33 cellular contexts compared by ENCODE assay signal in the genomic region with DNA sequence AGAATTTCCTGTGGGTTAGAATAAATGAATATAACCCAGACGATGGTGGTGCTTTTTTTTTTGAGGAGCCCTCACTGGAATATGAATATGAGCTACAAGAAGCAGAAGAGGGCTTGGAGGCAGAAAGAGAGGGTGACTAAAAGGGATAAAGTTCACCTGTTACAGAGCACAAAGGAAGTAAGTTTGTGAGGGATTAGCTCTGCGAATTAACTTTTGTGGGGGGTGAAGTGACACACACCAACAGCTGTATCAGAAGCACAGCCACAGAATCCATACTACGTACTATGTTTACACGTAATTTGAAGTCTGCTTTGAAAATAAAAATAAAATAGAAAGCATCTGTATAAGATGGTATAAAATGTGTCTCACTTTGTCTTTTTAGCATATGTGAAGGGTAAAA.
"Had no signal": no experiment of that assay in that cellular context is flagged by ENCODE, and none has a peak within 500 bp of the region (broad histone marks: within the 10 kb centered on the region; RNA-seq: fewer than 3 reads in every experiment).

No MANE protein-coding gene starts in this region.

- H3K27me3 Mint-ChIP-seq: activated CD4-positive, alpha-beta memory T cell treated with anti-CD3 and anti-CD28 coated beads, Interleukin-2, amount 10 ng/mL, durations not matched to agents 7 days and 5 days; activated CD4-positive, alpha-beta T cell treated with anti-CD3 and anti-CD28 coated beads, Interleukin-2, amount 10 ng/mL, durations not matched to agents 7 days and 5 days; activated naive CD4-positive, alpha-beta T cell treated with anti-CD3 and anti-CD28 coated beads, Interleukin-2, amount 10 ng/mL, durations not matched to agents 7 days and 5 days; activated naive CD8-positive, alpha-beta T cell treated with anti-CD3 and anti-CD28 coated beads, Interleukin-2, amount 10 ng/mL, durations not matched to agents 7 days and 5 days; brain; dendritic cell treated with granulocyte-macrophage colony-stimulating factor and Interleukin-4, amounts not matched to agents 40 ng/mL and 50 ng/mL, for 4 days had no signal

- H3K4me1 ChIP-seq: ascending aorta, breast epithelium, esophagus muscularis mucosa, foreskin keratinocyte, gastrocnemius medialis, heart left ventricle had no signal

- H3K4me1 Mint-ChIP-seq: activated CD4-positive, alpha-beta memory T cell treated with anti-CD3 and anti-CD28 coated beads, Interleukin-2, amount 10 ng/mL, durations not matched to agents 7 days and 5 days; activated CD4-positive, alpha-beta T cell treated with anti-CD3 and anti-CD28 coated beads, Interleukin-2, amount 10 ng/mL, durations not matched to agents 7 days and 5 days; activated naive CD4-positive, alpha-beta T cell treated with anti-CD3 and anti-CD28 coated beads, Interleukin-2, amount 10 ng/mL, durations not matched to agents 7 days and 5 days; activated naive CD8-positive, alpha-beta T cell treated with anti-CD3 and anti-CD28 coated beads, Interleukin-2, amount 10 ng/mL, durations not matched to agents 7 days and 5 days had no signal

- H3K27me3 ChIP-seq: ascending aorta, cardiac muscle cell, esophagus muscularis mucosa, foreskin keratinocyte, heart left ventricle had no signal

- H3K4me3 Mint-ChIP-seq: activated CD4-positive, alpha-beta memory T cell treated with anti-CD3 and anti-CD28 coated beads, Interleukin-2, amount 10 ng/mL, durations not matched to agents 7 days and 5 days; activated CD4-positive, alpha-beta T cell treated with anti-CD3 and anti-CD28 coated beads, Interleukin-2, amount 10 ng/mL, durations not matched to agents 7 days and 5 days; activated naive CD4-positive, alpha-beta T cell treated with anti-CD3 and anti-CD28 coated beads, Interleukin-2, amount 10 ng/mL, durations not matched to agents 7 days and 5 days; activated naive CD8-positive, alpha-beta T cell treated with anti-CD3 and anti-CD28 coated beads, Interleukin-2, amount 10 ng/mL, durations not matched to agents 7 days and 5 days; activated T-cell treated with anti-CD3 and anti-CD28 coated beads, Interleukin-2, amount 50 U/mL, for 24 hours; activated T-cell treated with anti-CD3 and anti-CD28 coated beads, Interleukin-2, amount 50 U/mL, for 72 hours; brain; dendritic cell treated with granulocyte-macrophage colony-stimulating factor and Interleukin-4, amounts not matched to agents 40 ng/mL and 50 ng/mL, for 4 days; WTC11 had no signal

- H3K4me3 ChIP-seq: ascending aorta, breast epithelium, cardiac muscle cell, coronary artery, dorsolateral prefrontal cortex, esophagus muscularis mucosa, gastrocnemius medialis, heart left ventricle had no signal

- H3K36me3 ChIP-seq: ascending aorta, breast epithelium, cardiac muscle cell, esophagus muscularis mucosa, gastrocnemius medialis, heart left ventricle had no signal

- H3K27ac ChIP-seq: ascending aorta, breast epithelium, cardiac muscle cell, coronary artery, dorsolateral prefrontal cortex, esophagus muscularis mucosa, foreskin keratinocyte, gastrocnemius medialis, heart left ventricle, VCaP had no signal

- H3K27ac Mint-ChIP-seq: activated CD4-positive, alpha-beta memory T cell treated with anti-CD3 and anti-CD28 coated beads, Interleukin-2, amount 10 ng/mL, durations not matched to agents 7 days and 5 days; activated naive CD4-positive, alpha-beta T cell treated with anti-CD3 and anti-CD28 coated beads, Interleukin-2, amount 10 ng/mL, durations not matched to agents 7 days and 5 days; activated naive CD4-positive, alpha-beta T cell treated with anti-CD3 and anti-CD28 coated beads, Interleukin-2, amount 50 U/mL, for 72 hours; activated naive CD8-positive, alpha-beta T cell treated with anti-CD3 and anti-CD28 coated beads, Interleukin-2, amount 10 ng/mL, durations not matched to agents 7 days and 5 days; activated T-cell treated with anti-CD3 and anti-CD28 coated beads, Interleukin-2, amount 50 U/mL, for 24 hours; activated T-cell treated with anti-CD3 and anti-CD28 coated beads, Interleukin-2, amount 50 U/mL, for 72 hours; brain; dendritic cell treated with granulocyte-macrophage colony-stimulating factor and Interleukin-4, amounts not matched to agents 40 ng/mL and 50 ng/mL, for 4 days; WTC11 had no signal

- FAIRE-seq: TTC549 had no signal

- H3K9me3 ChIP-seq: ascending aorta, breast epithelium, esophagus muscularis mucosa, gastrocnemius medialis, heart left ventricle had no signal

- H3K36me3 Mint-ChIP-seq: activated naive CD4-positive, alpha-beta T cell treated with anti-CD3 and anti-CD28 coated beads, Interleukin-2, amount 10 ng/mL, durations not matched to agents 7 days and 5 days; activated naive CD4-positive, alpha-beta T cell treated with anti-CD3 and anti-CD28 coated beads, Interleukin-2, amount 50 U/mL, for 72 hours; activated naive CD8-positive, alpha-beta T cell treated with anti-CD3 and anti-CD28 coated beads, Interleukin-2, amount 10 ng/mL, durations not matched to agents 7 days and 5 days; brain; WTC11 had no signal

- DNase-seq: activated CD4-positive, alpha-beta memory T cell treated with anti-CD3 and anti-CD28 coated beads, Interleukin-2, amount 10 ng/mL, durations not matched to agents 7 days and 5 days; activated CD4-positive, alpha-beta T cell treated with anti-CD3 and anti-CD28 coated beads for 1 hour; activated CD4-positive, alpha-beta T cell treated with anti-CD3 and anti-CD28 coated beads for 4 hours; activated CD4-positive, alpha-beta T cell treated with anti-CD3 and anti-CD28 coated beads, Interleukin-2, amount 10 ng/mL, durations not matched to agents 7 days and 5 days; activated CD4-positive, alpha-beta T cell treated with anti-CD3 and anti-CD28 coated beads, Interleukin-2, amount 50 U/mL, for 4 hours; activated CD8-positive, alpha-beta memory T cell treated with anti-CD3 and anti-CD28 coated beads, Interleukin-2, amount 50 U/mL, for 48 hours; activated gamma-delta T cell; activated naive CD4-positive, alpha-beta T cell; activated naive CD4-positive, alpha-beta T cell treated with anti-CD3 and anti-CD28 coated beads, Interleukin-2, amount 10 ng/mL, durations not matched to agents 7 days and 5 days; activated naive CD8-positive, alpha-beta T cell treated with anti-CD3 and anti-CD28 coated beads, Interleukin-2, amount 10 ng/mL, durations not matched to agents 7 days and 5 days; activated T-cell treated with anti-CD3 and anti-CD28 coated beads for 4 hours; activated T-cell treated with anti-CD3 and anti-CD28 coated beads, Interleukin-2, amount 50 U/mL, for 24 hours; activated T-cell treated with anti-CD3 and anti-CD28 coated beads, Interleukin-2, amount 50 U/mL, for 72 hours; central memory CD4-positive, alpha-beta T cell; dorsolateral prefrontal cortex; effector memory CD4-positive, alpha-beta T cell; erythroblast; foreskin keratinocyte; gastrocnemius medialis; glutamatergic neuron; heart left ventricle; T-helper 2 cell had no signal

- ATAC-seq: activated naive CD4-positive, alpha-beta T cell treated with anti-CD3 and anti-CD28 coated beads, Interleukin-2, amount 50 U/mL, for 72 hours; activated T-cell treated with anti-CD3 and anti-CD28 coated beads, Interleukin-2, amount 50 U/mL, for 72 hours; foreskin keratinocyte; gastrocnemius medialis; heart left ventricle; WTC11 had no signal

- H3K9me3 Mint-ChIP-seq: activated CD4-positive, alpha-beta memory T cell treated with anti-CD3 and anti-CD28 coated beads, Interleukin-2, amount 10 ng/mL, durations not matched to agents 7 days and 5 days; activated naive CD8-positive, alpha-beta T cell treated with anti-CD3 and anti-CD28 coated beads, Interleukin-2, amount 10 ng/mL, durations not matched to agents 7 days and 5 days; activated T-cell treated with anti-CD3 and anti-CD28 coated beads, Interleukin-2, amount 50 U/mL, for 24 hours had no signal
